ENCODE assay signal across 24 cellular contexts in genomic region chr11:117170210-117170609, GRCh38. TPM values are rescaled to one million over a fixed set of nuclear protein-coding genes. Genes with fewer than 3 reads are reported as not detected.
DNase-seq lines count a peak whose midpoint lies in the region; ATAC-seq and TF ChIP-seq lines count a peak whose summit lies in the region.
"Had no signal": no experiment of that assay in that cellular context is flagged by ENCODE, and none has a peak within 500 bp of the region (broad histone marks: within the 10 kb centered on the region; RNA-seq: fewer than 3 reads in every experiment).

No MANE protein-coding gene starts in this region.

- no peak overlapping the region for H3K27ac ChIP-seq in left ventricle myocardium inferior (replicated peaks)
- H3K27ac ChIP-seq: 22Rv1, brain microvascular endothelial cell, SJCRH30, WERI-Rb-1 had no signal

- H3K4me3 ChIP-seq in fibroblast of mammary gland (ENCODE audit: control insufficient read depth, low read depth, low read length) = no peak overlapping the region
- H3K4me3 ChIP-seq in left ventricle myocardium inferior = no peak overlapping the region
- H3K4me3 ChIP-seq: adrenal gland; BLaER1 treated with 17β-estradiol and CSF1 and Interleukin-3, amounts not matched to agents 10 nM and 100 nM; SJCRH30 had no signal

- H3K36me3 ChIP-seq in left ventricle myocardium inferior = peaks cover 55% of the 10 kb centered on the region

- H3K36me3 Mint-ChIP-seq in stimulated activated naive B cell treated with anti-CD40 and anti-IgM and Interleukin-4, amounts not matched to agents 10 μg/mL and 1 μg/mL and 100 μg/mL, for 72 hours = peaks cover 12 to 16% of the 10 kb centered on the region in 2 donors

- H3K9me3 ChIP-seq in left ventricle myocardium inferior (replicated peaks) = no peaks in the 10 kb centered on the region
- H3K9me3 ChIP-seq: adrenal gland; BLaER1 treated with 17β-estradiol and CSF1 and Interleukin-3, amounts not matched to agents 10 nM and 100 nM; SJCRH30 had no signal

- H3K4me1 ChIP-seq in left ventricle myocardium inferior = peaks cover 30% of the 10 kb centered on the region
- H3K4me1 ChIP-seq: SJCRH30 had no signal

- no peak for TF ChIP-seq CTCF in fibroblast of mammary gland (conservative IDR thresholded peaks at IDR 0.05; ENCODE audit: control insufficient read depth, insufficient read depth, low read depth, low read length)
- TF ChIP-seq CTCF in left ventricle myocardium inferior (IDR thresholded peaks at IDR 0.05; ENCODE audit: borderline replicate concordance) = no peak

- H3K27ac Mint-ChIP-seq in stimulated activated naive B cell treated with anti-CD40 and anti-IgM and Interleukin-4, amounts not matched to agents 10 μg/mL and 1 μg/mL and 100 μg/mL, for 72 hours = peak overlapping the region; percentile 37
- H3K27ac Mint-ChIP-seq: type B pancreatic cell had no signal

- peaks cover 8 to 16% of the 10 kb centered on the region in 2 donors for H3K4me1 Mint-ChIP-seq in stimulated activated naive B cell treated with anti-CD40 and anti-IgM and Interleukin-4, amounts not matched to agents 10 μg/mL and 1 μg/mL and 100 μg/mL, for 72 hours

- ATAC-seq in stimulated activated naive B cell treated with anti-CD40 and anti-IgM and Interleukin-4, amounts not matched to agents 10 μg/mL and 1 μg/mL and 100 μg/mL, for 72 hours (replicated peaks) = no peak
- ATAC-seq in GM18868 (IDR thresholded peaks at IDR 0.05; ENCODE audit: unreplicated experiment) = no peak
- ATAC-seq: HCT116; stimulated activated memory B cell treated with anti-CD40 and anti-IgM and Interleukin-4, amounts not matched to agents 10 μg/mL and 1 μg/mL and 100 μg/mL, for 72 hours had no signal

- no peaks in the 10 kb centered on the region for H3K9me3 Mint-ChIP-seq in stimulated activated naive B cell treated with anti-CD40 and anti-IgM and Interleukin-4, amounts not matched to agents 10 μg/mL and 1 μg/mL and 100 μg/mL, for 72 hours
- H3K9me3 Mint-ChIP-seq: activated CD4-positive, alpha-beta T cell treated with anti-CD3 and anti-CD28 coated beads, Interleukin-2, amount 10 ng/mL, durations not matched to agents 24 days and 14 days; stimulated activated memory B cell treated with anti-CD40 and anti-IgM and Interleukin-4, amounts not matched to agents 10 μg/mL and 1 μg/mL and 100 μg/mL, for 72 hours; type B pancreatic cell had no signal

- H3K27me3 ChIP-seq in left ventricle myocardium inferior (ENCODE audit: low read depth) = no peaks in the 10 kb centered on the region
- H3K27me3 ChIP-seq: adrenal gland; BLaER1 treated with 17β-estradiol and CSF1 and Interleukin-3, amounts not matched to agents 10 nM and 100 nM; brain microvascular endothelial cell; SJCRH30 had no signal

- no peaks in the 10 kb centered on the region for H3K27me3 Mint-ChIP-seq in stimulated activated naive B cell treated with anti-CD40 and anti-IgM and Interleukin-4, amounts not matched to agents 10 μg/mL and 1 μg/mL and 100 μg/mL, for 72 hours
- H3K27me3 Mint-ChIP-seq: activated CD4-positive, alpha-beta T cell treated with anti-CD3 and anti-CD28 coated beads, Interleukin-2, amount 10 ng/mL, durations not matched to agents 24 days and 14 days; stimulated activated memory B cell treated with anti-CD40 and anti-IgM and Interleukin-4, amounts not matched to agents 10 μg/mL and 1 μg/mL and 100 μg/mL, for 72 hours; type B pancreatic cell had no signal

- H3K4me3 Mint-ChIP-seq in stimulated activated naive B cell treated with anti-CD40 and anti-IgM and Interleukin-4, amounts not matched to agents 10 μg/mL and 1 μg/mL and 100 μg/mL, for 72 hours = no peak overlapping the region
- H3K4me3 Mint-ChIP-seq: activated CD4-positive, alpha-beta T cell treated with anti-CD3 and anti-CD28 coated beads, Interleukin-2, amount 10 ng/mL, durations not matched to agents 24 days and 14 days; stimulated activated memory B cell treated with anti-CD40 and anti-IgM and Interleukin-4, amounts not matched to agents 10 μg/mL and 1 μg/mL and 100 μg/mL, for 72 hours; type B pancreatic cell had no signal

- intact Hi-C loops in left ventricle myocardium inferior (cut with micrococcal nuclease) = no loop called here

- DNase-seq in activated CD8-positive, alpha-beta memory T cell treated with anti-CD3 and anti-CD28 coated beads for 24 hours = peak; percentile 40
- no peak for DNase-seq in activated CD8-positive, alpha-beta memory T cell treated with anti-CD3 and anti-CD28 coated beads, Interleukin-2, amount 50 U/mL, for 48 hours
- DNase-seq in fibroblast of mammary gland (ENCODE audit: low read depth) (peak; percentile 22), occipital lobe (lab: John Stamatoyannopoulos, UW) (peak; percentile 23), NCI-H128 (lab: John Stamatoyannopoulos, UW; ENCODE audit: unreplicated experiment) (no peak), left ventricle myocardium inferior (no peak)
- DNase-seq in stimulated activated naive B cell treated with anti-CD40 and anti-IgM and Interleukin-4, amounts not matched to agents 10 μg/mL and 1 μg/mL and 100 μg/mL, for 72 hours = no peak
- DNase-seq: activated CD4-positive, alpha-beta T cell treated with anti-CD3 and anti-CD28 coated beads, Interleukin-2, amount 10 ng/mL, durations not matched to agents 24 days and 14 days; activated T-cell treated with anti-CD3 and anti-CD28 coated beads, Interleukin-2, amount 50 U/mL, for 48 hours; brain microvascular endothelial cell; COR-L47; hippocampal formation; mammary epithelial cell; SJCRH30; substantia nigra; T1000; WERI-Rb-1 had no signal

RNA-seq across cellular contexts. Expression of gene SIDT2, which starts 8.3 kb away (rescaled TPM):
- total RNA-seq in occipital lobe (8.1 TPM), left ventricle myocardium inferior (23.5 TPM)

RNA-seq across cellular contexts. Expression of gene PAFAH1B2, which starts 26.1 kb away (rescaled TPM):
- total RNA-seq in occipital lobe (325 TPM), left ventricle myocardium inferior (51.5 TPM)

RNA-seq across cellular contexts. Expression of gene TAGLN, which starts 29.0 kb away (rescaled TPM):
- 12.9 TPM for total RNA-seq in occipital lobe
- total RNA-seq in left ventricle myocardium inferior = 113 TPM

Comparison
In these comparisons a context has a peak if more than half of its experiments do, and no peak if none do; other contexts are left out.
1. DNase-seq: peak in activated CD8-positive, alpha-beta memory T cell treated with anti-CD3 and anti-CD28 coated beads for 24 hours (single experiment), fibroblast of mammary gland (single experiment) and occipital lobe (single experiment); none in activated CD8-positive, alpha-beta memory T cell treated with anti-CD3 and anti-CD28 coated beads, Interleukin-2, amount 50 U/mL, for 48 hours (single experiment), stimulated activated naive B cell treated with anti-CD40 and anti-IgM and Interleukin-4, amounts not matched to agents 10 μg/mL and 1 μg/mL and 100 μg/mL, for 72 hours (single experiment), NCI-H128 (single experiment) and left ventricle myocardium inferior (single experiment).